27 cellular contexts compared by ENCODE assay signal in the genomic region with DNA sequence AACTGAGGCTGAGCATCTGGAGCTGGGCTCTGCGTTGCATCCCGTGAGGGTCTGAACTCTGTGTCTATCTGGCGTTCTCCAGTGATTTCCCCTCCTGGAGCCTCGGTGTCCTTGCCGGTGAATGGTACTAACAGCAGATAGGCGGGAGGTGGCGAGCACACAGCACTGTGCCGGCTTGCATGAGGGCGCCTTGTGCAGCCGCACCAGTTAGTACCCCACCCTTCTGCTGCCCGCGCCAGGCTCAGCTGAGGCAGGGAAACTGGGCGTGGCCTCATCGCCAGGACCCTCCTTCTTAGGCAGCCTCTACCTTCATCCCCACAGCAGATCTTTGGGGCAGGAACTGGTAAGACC. TPM values are rescaled to one million over a fixed set of nuclear protein-coding genes. Genes with fewer than 3 reads are reported as not detected.
"Had no signal": no experiment of that assay in that cellular context is flagged by ENCODE, and none has a peak within 500 bp of the region (broad histone marks: within the 10 kb centered on the region; RNA-seq: fewer than 3 reads in every experiment).

No MANE protein-coding gene starts in this region.

- H3K4me1 Mint-ChIP-seq: naive thymus-derived CD8-positive, alpha-beta T cell; stimulated activated effector memory CD8-positive, alpha-beta T cell treated with anti-CD3 and anti-CD28 coated beads, Interleukin-12 subunit alpha, Interleukin-12 subunit beta, amount 100 ng/mL, for 72 hours; stimulated activated naive B cell treated with anti-CD40 and anti-IgM and Interleukin-4, amounts not matched to agents 10 μg/mL and 1 μg/mL and 100 μg/mL, for 72 hours had no signal

- H3K9ac ChIP-seq: parathyroid adenoma had no signal

- H3K27me3 ChIP-seq: ovary, right lobe of liver, sigmoid colon, thyroid gland, tibial nerve, upper lobe of left lung, vagina had no signal

- H3K27ac Mint-ChIP-seq: naive thymus-derived CD8-positive, alpha-beta T cell; natural killer cell treated with Interleukin-12 subunit alpha and Interleukin-12 subunit beta and Interleukin-15 and Interleukin-18, amount 100 ng/mL, for 72 hours; nephron progenitor cell; progenitor cell of endocrine pancreas; stimulated activated effector memory CD8-positive, alpha-beta T cell treated with anti-CD3 and anti-CD28 coated beads, Interleukin-12 subunit alpha, Interleukin-12 subunit beta, amount 100 ng/mL, for 72 hours; stimulated activated naive B cell treated with anti-CD40 and anti-IgM and Interleukin-4, amounts not matched to agents 10 μg/mL and 1 μg/mL and 100 μg/mL, for 72 hours had no signal

- H3K4me3 ChIP-seq: ovary, psoas muscle, right lobe of liver, sigmoid colon, stomach, thoracic aorta, thyroid gland, tibial nerve, upper lobe of left lung, vagina had no signal

- H3K9me3 Mint-ChIP-seq: nephron progenitor cell, neural crest cell had no signal

- H2AFZ ChIP-seq: parathyroid adenoma had no signal

- H3K9me3 ChIP-seq: ovary, psoas muscle, right lobe of liver, sigmoid colon, thyroid gland, upper lobe of left lung, vagina had no signal

- H3K4me3 Mint-ChIP-seq: naive thymus-derived CD8-positive, alpha-beta T cell; natural killer cell treated with Interleukin-12 subunit alpha and Interleukin-12 subunit beta and Interleukin-15 and Interleukin-18, amount 100 ng/mL, for 72 hours; nephron progenitor cell; neural crest cell; stimulated activated effector memory CD8-positive, alpha-beta T cell treated with anti-CD3 and anti-CD28 coated beads, Interleukin-12 subunit alpha, Interleukin-12 subunit beta, amount 100 ng/mL, for 72 hours; stimulated activated naive B cell treated with anti-CD40 and anti-IgM and Interleukin-4, amounts not matched to agents 10 μg/mL and 1 μg/mL and 100 μg/mL, for 72 hours had no signal

- H3K4me1 ChIP-seq: parathyroid adenoma, right lobe of liver, thyroid gland had no signal

- ATAC-seq: naive thymus-derived CD8-positive, alpha-beta T cell; psoas muscle; right cardiac atrium; right lobe of liver; stimulated activated effector memory CD8-positive, alpha-beta T cell treated with anti-CD3 and anti-CD28 coated beads, Interleukin-12 subunit alpha, Interleukin-12 subunit beta, amount 100 ng/mL, for 72 hours; stimulated activated naive B cell treated with anti-CD40 and anti-IgM and Interleukin-4, amounts not matched to agents 10 μg/mL and 1 μg/mL and 100 μg/mL, for 72 hours had no signal

- H3K36me3 ChIP-seq: ovary, right lobe of liver, sigmoid colon, stomach, thoracic aorta, thyroid gland, tibial nerve, upper lobe of left lung, vagina had no signal

- DNase-seq: naive thymus-derived CD8-positive, alpha-beta T cell; nephron progenitor cell; occipital lobe; ovary; right cardiac atrium; right lobe of liver; sigmoid colon; small intestine; stimulated activated CD4-positive, alpha-beta T cell treated with anti-CD3 and anti-CD28 coated beads, Interleukin-15, amount 100 ng/mL, for 24 hours; stimulated activated CD4-positive, alpha-beta T cell treated with anti-CD3 and anti-CD28 coated beads, Interleukin-2, amount 100 ng/mL, for 24 hours; stimulated activated CD4-positive, alpha-beta T cell treated with anti-CD3 and anti-CD28 coated beads, Interleukin-2, amount 100 ng/mL, for 48 hours; stimulated activated CD4-positive, alpha-beta T cell treated with anti-CD3 and anti-CD28 coated beads, Interleukin-4, amount 100 ng/mL, for 24 hours; stimulated activated naive B cell treated with anti-CD40 and anti-IgM and Interleukin-4, amounts not matched to agents 10 μg/mL and 1 μg/mL and 100 μg/mL, for 72 hours; stimulated activated naive CD4-positive, alpha-beta T cell treated with Interleukin-2 at 50 U/mL for 16 hours; stomach; thyroid gland; trophoblast cell had no signal

- H3K27ac ChIP-seq: ovary, parathyroid adenoma, psoas muscle, right lobe of liver, sigmoid colon, stomach, thoracic aorta, thyroid gland, tibial nerve, upper lobe of left lung, vagina had no signal

- H3K27me3 Mint-ChIP-seq: natural killer cell treated with Interleukin-12 subunit alpha and Interleukin-12 subunit beta and Interleukin-15 and Interleukin-18, amount 100 ng/mL, for 72 hours had no signal

RNA-seq across cellular contexts. Expression of a gene that starts 42.7 kb away (rescaled TPM):
- total RNA-seq: naive thymus-derived CD8-positive, alpha-beta T cell had no signal
- polyA plus RNA-seq: naive thymus-derived CD8-positive, alpha-beta T cell had no signal
